In the genomic region with DNA sequence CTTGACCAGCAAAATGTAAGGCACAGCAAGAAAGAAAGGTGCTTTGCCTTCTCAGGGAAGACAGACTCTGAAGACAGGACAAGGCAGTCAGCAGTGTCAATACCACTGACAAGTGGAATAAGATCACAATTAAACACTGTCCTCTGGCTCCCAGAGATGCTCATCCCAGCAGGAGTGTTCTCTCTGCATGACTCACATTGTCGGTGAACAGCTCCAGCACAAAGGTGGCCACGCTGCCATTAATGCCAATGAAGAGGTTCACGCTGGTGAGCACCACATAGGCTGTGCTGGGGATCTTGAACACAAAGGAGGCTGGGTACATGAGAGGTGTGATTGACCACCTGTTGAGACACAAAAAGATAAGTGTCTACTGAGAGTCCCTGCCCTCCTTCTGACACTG, we compare ENCODE assay signal across 14 cellular contexts.
"Had no signal": no experiment of that assay in that cellular context is flagged by ENCODE, and none has a peak within 500 bp of the region (broad histone marks: within the 10 kb centered on the region; RNA-seq: fewer than 3 reads in every experiment).

No MANE protein-coding gene starts in this region.

- DNase-seq: activated CD4-positive, alpha-beta memory T cell treated with anti-CD3 and anti-CD28 coated beads, Interleukin-2, amount 10 ng/mL, durations not matched to agents 7 days and 5 days; activated naive CD4-positive, alpha-beta T cell treated with anti-CD3 and anti-CD28 coated beads, Interleukin-2, amount 10 ng/mL, durations not matched to agents 7 days and 5 days; activated T-cell treated with anti-CD3 and anti-CD28 coated beads, Interleukin-2, amount 50 U/mL, for 24 hours; caudate nucleus; colonic mucosa; head of caudate nucleus; lower lobe of right lung; naive B cell; ovary; stimulated activated naive CD8-positive, alpha-beta T cell treated with anti-CD3 and anti-CD28 coated beads, Interleukin-15, Interleukin-2, amounts not matched to agents 100 U/mL and 50 U/mL, for 24 hours; T-helper 17 cell; trophoblast cell; WERI-Rb-1 had no signal

- H3K36me3 ChIP-seq: ovary, WERI-Rb-1 had no signal

- H3K27ac Mint-ChIP-seq: activated CD4-positive, alpha-beta memory T cell treated with anti-CD3 and anti-CD28 coated beads, Interleukin-2, amount 10 ng/mL, durations not matched to agents 7 days and 5 days; activated naive CD4-positive, alpha-beta T cell treated with anti-CD3 and anti-CD28 coated beads, Interleukin-2, amount 10 ng/mL, durations not matched to agents 7 days and 5 days; activated T-cell treated with anti-CD3 and anti-CD28 coated beads, Interleukin-2, amount 50 U/mL, for 24 hours; T-helper 17 cell had no signal

- H3K4me1 ChIP-seq: colonic mucosa, suprapubic skin had no signal

- H3K4me3 ChIP-seq: colonic mucosa, lower lobe of right lung, ovary, suprapubic skin had no signal

- H3K27ac ChIP-seq: colonic mucosa, lower lobe of right lung, ovary, suprapubic skin, WERI-Rb-1 had no signal

- H3K27me3 ChIP-seq: colonic mucosa, ovary, suprapubic skin had no signal

- H3K4me1 Mint-ChIP-seq: activated naive CD4-positive, alpha-beta T cell treated with anti-CD3 and anti-CD28 coated beads, Interleukin-2, amount 10 ng/mL, durations not matched to agents 7 days and 5 days; T-helper 17 cell had no signal

- ATAC-seq: stimulated activated naive CD8-positive, alpha-beta T cell treated with anti-CD3 and anti-CD28 coated beads, Interleukin-15, Interleukin-2, amounts not matched to agents 100 U/mL and 50 U/mL, for 24 hours; T-helper 17 cell had no signal

- H3K27me3 Mint-ChIP-seq: activated CD4-positive, alpha-beta memory T cell treated with anti-CD3 and anti-CD28 coated beads, Interleukin-2, amount 10 ng/mL, durations not matched to agents 7 days and 5 days; activated naive CD4-positive, alpha-beta T cell treated with anti-CD3 and anti-CD28 coated beads, Interleukin-2, amount 10 ng/mL, durations not matched to agents 7 days and 5 days; activated T-cell treated with anti-CD3 and anti-CD28 coated beads, Interleukin-2, amount 50 U/mL, for 24 hours; naive B cell; T-helper 17 cell had no signal

- H3K9me3 Mint-ChIP-seq: activated CD4-positive, alpha-beta memory T cell treated with anti-CD3 and anti-CD28 coated beads, Interleukin-2, amount 10 ng/mL, durations not matched to agents 7 days and 5 days; activated naive CD4-positive, alpha-beta T cell treated with anti-CD3 and anti-CD28 coated beads, Interleukin-2, amount 10 ng/mL, durations not matched to agents 7 days and 5 days; activated T-cell treated with anti-CD3 and anti-CD28 coated beads, Interleukin-2, amount 50 U/mL, for 24 hours; naive B cell had no signal

- H3K9me3 ChIP-seq: colonic mucosa, lower lobe of right lung, ovary, suprapubic skin had no signal

- H3K36me3 Mint-ChIP-seq: activated naive CD4-positive, alpha-beta T cell treated with anti-CD3 and anti-CD28 coated beads, Interleukin-2, amount 10 ng/mL, durations not matched to agents 7 days and 5 days had no signal

- H3K4me3 Mint-ChIP-seq: activated CD4-positive, alpha-beta memory T cell treated with anti-CD3 and anti-CD28 coated beads, Interleukin-2, amount 10 ng/mL, durations not matched to agents 7 days and 5 days; activated naive CD4-positive, alpha-beta T cell treated with anti-CD3 and anti-CD28 coated beads, Interleukin-2, amount 10 ng/mL, durations not matched to agents 7 days and 5 days; activated T-cell treated with anti-CD3 and anti-CD28 coated beads, Interleukin-2, amount 50 U/mL, for 24 hours; T-helper 17 cell had no signal
